9 cellular contexts compared by ENCODE assay signal in the genomic region with DNA sequence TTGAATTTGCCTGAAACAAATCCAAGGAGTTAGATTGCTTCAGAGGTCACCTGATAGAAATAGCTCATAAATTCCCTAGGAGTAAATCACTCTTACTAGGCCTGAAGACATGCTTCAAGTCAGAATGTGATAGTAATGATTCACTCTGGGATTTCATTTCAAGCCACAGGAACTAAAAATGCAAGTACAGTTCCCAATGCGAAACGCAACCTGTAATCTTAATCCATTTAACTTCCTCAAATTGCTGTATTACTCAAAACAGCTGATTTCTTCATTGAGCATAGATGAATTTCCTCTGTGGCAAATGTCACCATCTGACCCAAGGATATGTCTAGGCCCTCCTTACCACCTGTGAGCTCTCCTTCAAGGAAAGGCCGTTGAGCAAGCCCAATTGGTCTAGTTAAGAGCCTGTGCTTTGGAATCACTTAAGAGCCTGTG. TPM values are rescaled to one million over a fixed set of nuclear protein-coding genes. Genes with fewer than 3 reads are reported as not detected.
DNase-seq lines count a peak whose midpoint lies in the region; ATAC-seq, FAIRE-seq and TF ChIP-seq lines count a peak whose summit lies in the region.
"Had no signal": no experiment of that assay in that cellular context is flagged by ENCODE, and none has a peak within 500 bp of the region (broad histone marks: within the 10 kb centered on the region; RNA-seq: fewer than 3 reads in every experiment).

No MANE protein-coding gene starts in this region.

- H3K4me1 ChIP-seq in left ventricle myocardium inferior: no peaks in the 10 kb centered on the region

- POLR2A ChIA-PET in AG04450 (lab: Yijun Ruan, JAX): interaction anchor here (0.7 to 2.6 kb wide), 5 partner anchors 15 to 149 kb away, joined by 3 to 10 read pairs (median 4); a partner anchor contains a TSS

- H3K9me3 Mint-ChIP-seq in stimulated activated naive CD8-positive, alpha-beta T cell treated with anti-CD3 and anti-CD28 coated beads, Interleukin-15, amount 100 ng/mL, for 72 hours: no peaks in the 10 kb centered on the region

- no peak overlapping the region for H3K27ac Mint-ChIP-seq in stimulated activated naive CD8-positive, alpha-beta T cell treated with anti-CD3 and anti-CD28 coated beads, Interleukin-15, amount 100 ng/mL, for 72 hours
- H3K27ac Mint-ChIP-seq: activated naive CD8-positive, alpha-beta T cell had no signal

- DNase-seq in AG04450 (ENCODE audit: low read depth, low spot score) (peak; percentile 72), GM19239 (ENCODE audit: insufficient read length, low spot score) (no peak), amniotic epithelial cell (ENCODE audit: low read depth) (peak; percentile 95), left ventricle myocardium inferior (no peak), NCI-H2029 (lab: John Stamatoyannopoulos, UW) (no peak)
- DNase-seq in stimulated activated naive CD8-positive, alpha-beta T cell treated with anti-CD3 and anti-CD28 coated beads, Interleukin-15, amount 100 ng/mL, for 72 hours: peak in 1 of 2 donors; percentile 24

- H3K4me3 ChIP-seq in AG04450 (ENCODE audit: low read depth, low read length) (no peak overlapping the region), left ventricle myocardium inferior (no peak overlapping the region)

- H3K9me3 ChIP-seq in AG04450 (ENCODE audit: control insufficient read depth, insufficient read depth, low read length) (no peaks in the 10 kb centered on the region; the same call in 1 of the 2 replicates), left ventricle myocardium inferior (replicated peaks) (no peaks in the 10 kb centered on the region)

- no peaks in the 10 kb centered on the region for H3K27me3 Mint-ChIP-seq in stimulated activated naive CD8-positive, alpha-beta T cell treated with anti-CD3 and anti-CD28 coated beads, Interleukin-15, amount 100 ng/mL, for 72 hours
- H3K27me3 Mint-ChIP-seq: activated naive CD8-positive, alpha-beta T cell had no signal

- H3K27me3 ChIP-seq in AG04450 (ENCODE audit: control insufficient read depth, insufficient read depth, low read length) (no peaks in the 10 kb centered on the region), left ventricle myocardium inferior (ENCODE audit: low read depth) (no peaks in the 10 kb centered on the region)

- peaks cover 15% of the 10 kb centered on the region for H3K4me1 Mint-ChIP-seq in stimulated activated naive CD8-positive, alpha-beta T cell treated with anti-CD3 and anti-CD28 coated beads, Interleukin-15, amount 100 ng/mL, for 72 hours

- CTCF ChIA-PET in AG04450 (lab: Charles Lee): interaction anchor here (1.0 kb wide), 1 partner anchor 11 kb away, joined by 3 read pairs; no protein-coding TSS in a partner anchor

- ATAC-seq in HG03280 (IDR thresholded peaks at IDR 0.05; ENCODE audit: unreplicated experiment) (peak; percentile 72), GM19324 (IDR thresholded peaks at IDR 0.05; ENCODE audit: low FRiP score, unreplicated experiment) (no peak)
- ATAC-seq in stimulated activated naive CD8-positive, alpha-beta T cell treated with anti-CD3 and anti-CD28 coated beads, Interleukin-15, amount 100 ng/mL, for 72 hours: peak; percentile 94

- peak; percentile 75 for FAIRE-seq in GM19239 (lab: Jason Lieb, UNC)

- intact Hi-C loops in left ventricle myocardium inferior (cut with micrococcal nuclease): no loop called here

- TF ChIP-seq CTCF in AG04450 (IDR thresholded peaks at IDR 0.05; ENCODE audit: low read depth, low read length): no peak
- no peak for TF ChIP-seq CTCF in left ventricle myocardium inferior (IDR thresholded peaks at IDR 0.05; ENCODE audit: borderline replicate concordance)

- H3K27ac ChIP-seq in AG04450 (ENCODE audit: low read depth, low read length) (peak overlapping the region; percentile 76), left ventricle myocardium inferior (replicated peaks) (no peak overlapping the region)

- no peaks in the 10 kb centered on the region for H3K36me3 ChIP-seq in left ventricle myocardium inferior

- no peak overlapping the region for H3K4me3 Mint-ChIP-seq in stimulated activated naive CD8-positive, alpha-beta T cell treated with anti-CD3 and anti-CD28 coated beads, Interleukin-15, amount 100 ng/mL, for 72 hours
- H3K4me3 Mint-ChIP-seq: activated naive CD8-positive, alpha-beta T cell had no signal

RNA-seq across cellular contexts. Expression of a gene that starts 32.1 kb away (rescaled TPM):
- polyA plus RNA-seq in AG04450 (2011; rRNA removed): 289 and 448 TPM in 2 replicates
- 318 and 685 TPM in 2 replicates for polyA minus RNA-seq in AG04450 (2011; rRNA and poly(A)+ RNA removed)
- total RNA-seq in left ventricle myocardium inferior: 125 TPM

Comparison
In these comparisons a context has a peak if more than half of its experiments do, and no peak if none do; other contexts are left out.
1. DNase-seq: peak in AG04450 (single experiment) and amniotic epithelial cell (single experiment); none in GM19239 (single experiment), left ventricle myocardium inferior (single experiment) and NCI-H2029 (single experiment).